15 cellular contexts compared by ENCODE assay signal in the genomic region with DNA sequence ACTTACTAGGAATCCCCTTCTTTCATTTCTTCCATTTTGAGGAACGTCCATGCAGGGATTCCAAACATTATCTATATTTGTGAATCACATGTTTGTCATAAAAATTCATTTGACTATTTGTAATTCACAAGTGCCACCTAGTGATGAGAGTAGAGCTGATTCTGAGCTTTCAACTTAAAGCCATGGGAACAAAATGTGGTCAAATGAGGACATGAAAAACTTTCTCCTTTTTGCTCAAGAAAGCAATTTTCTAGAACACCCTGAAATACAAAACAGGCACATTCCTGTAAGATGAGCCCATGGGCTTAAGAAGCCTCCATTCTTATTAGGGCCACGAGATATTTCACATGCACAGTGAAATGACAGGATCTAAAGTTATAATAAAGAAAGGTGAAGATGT. TPM values are rescaled to one million over a fixed set of nuclear protein-coding genes. Genes with fewer than 3 reads are reported as not detected.
DNase-seq lines count a peak whose midpoint lies in the region; ATAC-seq and TF ChIP-seq lines count a peak whose summit lies in the region.
"Had no signal": no experiment of that assay in that cellular context is flagged by ENCODE, and none has a peak within 500 bp of the region (broad histone marks: within the 10 kb centered on the region; RNA-seq: fewer than 3 reads in every experiment).

No MANE protein-coding gene starts in this region.

- CTCF ChIA-PET in AG04449 (lab: Yijun Ruan, JAX): interaction anchor here (2.7 kb wide), 1 partner anchor 9 kb away, joined by 11 read pairs; no protein-coding TSS in a partner anchor
- CTCF ChIA-PET in IMR-90 (lab: Yijun Ruan, JAX): no interaction called here

- no peak for TF ChIP-seq EP300 in sigmoid colon (IDR thresholded peaks at IDR 0.05)

- no peak overlapping the region for H2AK5ac ChIP-seq in IMR-90 (ENCODE audit: low read depth, low read length)

- no peak overlapping the region for H3K27ac Mint-ChIP-seq in activated T-helper 17 cell treated with anti-CD3 and anti-CD28 coated beads, Interleukin-2, amount 50 U/mL, for 72 hours

- H4K8ac ChIP-seq in IMR-90 (ENCODE audit: low read depth in 2 of 2, low read length in 2 of 2): no peak overlapping the region

- no peak overlapping the region for H3K14ac ChIP-seq in IMR-90 (replicated peaks; ENCODE audit: low read depth, low read length)

- H3K9me3 ChIP-seq in IMR-90 (ENCODE audit: control insufficient read depth, insufficient read depth, low read length) (no peaks in the 10 kb centered on the region), sigmoid colon (no peaks in the 10 kb centered on the region)

- TF ChIP-seq POLR2A in IMR-90 (IDR thresholded peaks at IDR 0.05; ENCODE audit: low read depth, low read length): no peak
- no peak for TF ChIP-seq POLR2A in sigmoid colon (IDR thresholded peaks at IDR 0.05)

- no peak overlapping the region for H2BK5ac ChIP-seq in IMR-90 (ENCODE audit: low read depth, low read length, poor library complexity, severe bottlenecking)

- DNase-seq in AG04449 (ENCODE audit: low read depth, low spot score) (peak; percentile 24), IMR-90 (peak; percentile 46), globus pallidus (ENCODE audit: low spot score) (peak; percentile 15), NCI-H524 treated with DMSO at 0.1 percent for 48 hours (lab: John Stamatoyannopoulos, UW) (no peak), sigmoid colon (no peak), NCI-H748 treated with DMSO at 0.1 percent for 48 hours (lab: John Stamatoyannopoulos, UW) (no peak)
- DNase-seq: amniotic stem cell; GDM1; naive thymus-derived CD4-positive, alpha-beta T cell; NCI-H187; PC-9; T1000 had no signal

- no peak for TF ChIP-seq RAD21 in IMR-90 (IDR thresholded peaks at IDR 0.05; ENCODE audit: low read length)

- H3K18ac ChIP-seq in IMR-90 (ENCODE audit: low read depth, low read length): no peak overlapping the region

- dilution Hi-C loops in IMR-90 (cut with HindIII; ENCODE audit: low sequenced_read_pairs, unreplicated experiment): no loop called here

- no peak overlapping the region for H3K23ac ChIP-seq in IMR-90 (ENCODE audit: low read depth, low read length)

- no TSS peak for BruUV-seq in IMR-90 (replicated peaks; lab: Mats Ljungman, UMichigan)

- peaks cover 21% of the 10 kb centered on the region for H3K36me3 Mint-ChIP-seq in activated T-helper 17 cell treated with anti-CD3 and anti-CD28 coated beads, Interleukin-2, amount 50 U/mL, for 72 hours (ENCODE audit: low read depth)

- no peak overlapping the region for H3K56ac ChIP-seq in IMR-90 (ENCODE audit: extremely low read depth, insufficient read depth, low read length)

- intact Hi-C loops in IMR-90 (cut with micrococcal nuclease): no loop called here
- intact Hi-C loops in sigmoid colon (cut with DNase I): no loop called here

- no peak overlapping the region for H3K4ac ChIP-seq in IMR-90 (ENCODE audit: low read depth, low read length)

- H3K4me3 Mint-ChIP-seq in activated T-helper 17 cell treated with anti-CD3 and anti-CD28 coated beads, Interleukin-2, amount 50 U/mL, for 72 hours: no peak overlapping the region
- H3K4me3 Mint-ChIP-seq: immature natural killer cell; naive thymus-derived CD4-positive, alpha-beta T cell had no signal

- H2BK15ac ChIP-seq in IMR-90 (ENCODE audit: low read depth, low read length): no peak overlapping the region

- peaks cover 26 to 47% of the 10 kb centered on the region in 2 experiments; a peak in 3 of 4 replicates for H3K79me1 ChIP-seq in IMR-90 (ENCODE audit: low read depth in 1 of 2, low read length in 2 of 2)

- in situ Hi-C loops in IMR-90 (cut with MboI; ENCODE audit: low sequenced_read_pairs): no loop called here

- WGBS in IMR-90 (ENCODE audit: extremely low coverage in 2 of 2, insufficient read length in 1 of 2), 2 experiments: no CpG with 5 or more reads among the region's 2 CpGs
- WGBS in sigmoid colon, 2 donors: 59 to 72% methylated on average over 2 of the region's 2 CpGs

- no peak overlapping the region for H4K5ac ChIP-seq in IMR-90 (ENCODE audit: low read depth, low read length)

- H3K9ac ChIP-seq in IMR-90 (ENCODE audit: low read depth, low read length): no peak overlapping the region

- H3K9me3 Mint-ChIP-seq in activated T-helper 17 cell treated with anti-CD3 and anti-CD28 coated beads, Interleukin-2, amount 50 U/mL, for 72 hours: no peaks in the 10 kb centered on the region
- H3K9me3 Mint-ChIP-seq: immature natural killer cell; naive thymus-derived CD4-positive, alpha-beta T cell had no signal

- H3K9me1 ChIP-seq in IMR-90 (ENCODE audit: insufficient read depth, low read length): peaks cover 11% of the 10 kb centered on the region; the same call in 1 of the 2 replicates

- H4K91ac ChIP-seq in IMR-90 (ENCODE audit: insufficient read depth, low read depth, low read length): no peak overlapping the region

- peak; percentile 30 for ATAC-seq in IMR-90 (ENCODE audit: low read depth)
- ATAC-seq in activated T-helper 17 cell treated with anti-CD3 and anti-CD28 coated beads, Interleukin-2, amount 50 U/mL, for 72 hours (replicated peaks): no peak
- ATAC-seq: naive thymus-derived CD4-positive, alpha-beta T cell had no signal

- H3K27ac ChIP-seq in IMR-90 (ENCODE audit: insufficient read depth, low read length) (no peak overlapping the region), VCaP (no peak overlapping the region), sigmoid colon (no peak overlapping the region)
- H3K27ac ChIP-seq: PC-9 had no signal

- H3K4me3 ChIP-seq in AG04449 (ENCODE audit: low read depth, low read length) (no peak overlapping the region), IMR-90 (ENCODE audit: insufficient read depth, low read depth, low read length) (no peak overlapping the region), sigmoid colon (no peak overlapping the region)
- H3K4me3 ChIP-seq: PC-9 had no signal

- TF ChIP-seq CTCF in AG04449 (IDR thresholded peaks at IDR 0.05; ENCODE audit: insufficient read depth, low read length, missing control alignments): no peak
- 0 out of 2 replicates have a peak, but pooled peaks have one; percentile 25 for TF ChIP-seq CTCF in IMR-90 (conservative IDR thresholded peaks at IDR 0.05; ENCODE audit: low read depth, low read length)
- TF ChIP-seq CTCF in VCaP (conservative IDR thresholded peaks at IDR 0.05): peak; percentile 48
- TF ChIP-seq CTCF in sigmoid colon (IDR thresholded peaks at IDR 0.05): no peak

- H3K36me3 ChIP-seq in IMR-90 (ENCODE audit: control insufficient read depth, insufficient read depth, low read length): no peaks in the 10 kb centered on the region
- H3K36me3 ChIP-seq in sigmoid colon: peaks cover 0 to 9% (median 0%) of the 10 kb centered on the region in 4 donors

- no peak overlapping the region for H2BK120ac ChIP-seq in IMR-90 (ENCODE audit: low read depth, low read length)

- H4K20me1 ChIP-seq in IMR-90 (ENCODE audit: insufficient read depth, low read length): peaks cover 41% of the 10 kb centered on the region

- H2BK20ac ChIP-seq in IMR-90 (ENCODE audit: low read depth, low read length): no peak overlapping the region

- H3K4me1 Mint-ChIP-seq in activated T-helper 17 cell treated with anti-CD3 and anti-CD28 coated beads, Interleukin-2, amount 50 U/mL, for 72 hours: no peaks in the 10 kb centered on the region

- no peak overlapping the region for H3K4me2 ChIP-seq in IMR-90 (ENCODE audit: low read depth, low read length)
- H3K4me2 ChIP-seq: PC-9 had no signal

- no peaks in the 10 kb centered on the region for H3K27me3 Mint-ChIP-seq in activated T-helper 17 cell treated with anti-CD3 and anti-CD28 coated beads, Interleukin-2, amount 50 U/mL, for 72 hours
- H3K27me3 Mint-ChIP-seq: naive thymus-derived CD4-positive, alpha-beta T cell had no signal

- POLR2A ChIA-PET in AG04449 (lab: Yijun Ruan, JAX): no interaction called here
- POLR2A ChIA-PET in IMR-90 (lab: Charles Lee; ENCODE audit: unreplicated experiment): no interaction called here

- no peak overlapping the region for H2AFZ ChIP-seq in IMR-90 (replicated peaks; ENCODE audit: low read length, poor library complexity)
- H2AFZ ChIP-seq: PC-9 had no signal

- H3K27me3 ChIP-seq in IMR-90 (ENCODE audit: control insufficient read depth, insufficient read depth, low read length) (no peaks in the 10 kb centered on the region), sigmoid colon (no peaks in the 10 kb centered on the region)

- no peak overlapping the region for H2AK9ac ChIP-seq in IMR-90 (replicated peaks; ENCODE audit: low read depth, low read length, poor library complexity)

- H3K4me1 ChIP-seq in IMR-90 (ENCODE audit: control insufficient read depth, insufficient read depth, low read length) (peaks cover 6% of the 10 kb centered on the region), sigmoid colon (no peaks in the 10 kb centered on the region)

TF ChIP-seq in IMR-90, 13 proteins besides CTCF, POLR2A, EP300 and RAD21 (continues in another document):
- no peak for TF ChIP-seq MAZ (IDR thresholded peaks at IDR 0.05; ENCODE audit: borderline replicate concordance, low read depth, low read length)
- TF ChIP-seq CHD1 (IDR thresholded peaks at IDR 0.05; ENCODE audit: low read depth, low read length): no peak
- TF ChIP-seq, protein P1, sequence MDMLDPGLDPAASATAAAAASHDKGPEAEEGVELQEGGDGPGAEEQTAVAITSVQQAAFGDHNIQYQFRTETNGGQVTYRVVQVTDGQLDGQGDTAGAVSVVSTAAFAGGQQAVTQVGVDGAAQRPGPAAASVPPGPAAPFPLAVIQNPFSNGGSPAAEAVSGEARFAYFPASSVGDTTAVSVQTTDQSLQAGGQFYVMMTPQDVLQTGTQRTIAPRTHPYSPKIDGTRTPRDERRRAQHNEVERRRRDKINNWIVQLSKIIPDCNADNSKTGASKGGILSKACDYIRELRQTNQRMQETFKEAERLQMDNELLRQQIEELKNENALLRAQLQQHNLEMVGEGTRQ (IDR thresholded peaks at IDR 0.05; ENCODE audit: low read depth, low read length): no peak
- TF ChIP-seq MXI1 (IDR thresholded peaks at IDR 0.05; ENCODE audit: borderline replicate concordance, low read depth, low read length): no peak
- TF ChIP-seq CEBPB (IDR thresholded peaks at IDR 0.05; ENCODE audit: low read depth, low read length): no peak
- no peak for TF ChIP-seq MAFK (IDR thresholded peaks at IDR 0.05; ENCODE audit: low read depth, low read length)
- TF ChIP-seq RCOR1 (IDR thresholded peaks at IDR 0.05; ENCODE audit: insufficient replicate concordance, low read length): no peak

RNA-seq across cellular contexts. Expression of gene MAP3K7, which starts 12.3 kb away (rescaled TPM):
- total RNA-seq in IMR-90 (2012; rRNA removed): 29.9 and 40.8 TPM in 2 replicates
- 21.4 and 26.5 TPM in 2 replicates for polyA plus RNA-seq in IMR-90 (2012; rRNA removed)
- 5.1 and 7.8 TPM in 2 replicates for polyA plus RNA-seq in IMR-90 (2012; cell fraction: cytosol; rRNA removed)
- polyA plus RNA-seq in IMR-90 (2012; cell fraction: nucleus; rRNA removed; ENCODE audit: low replicate concordance): 5.5 and 50.1 TPM in 2 replicates
- total RNA-seq in activated T-helper 17 cell treated with anti-CD3 and anti-CD28 coated beads, Interleukin-2, amount 50 U/mL, for 72 hours: 10 to 100 TPM; 21.9 to 25.8 TPM
- total RNA-seq in sigmoid colon: 10 to 100 TPM; 21.2 to 25.3 (median 23.5) TPM
- 10 to 100 TPM in 2 of 3 donors, 1 to 10 TPM in 1; 7.9 to 10.8 (median 10.2) TPM for polyA plus RNA-seq in sigmoid colon

Comparison
In these comparisons a context has a peak if more than half of its experiments do, and no peak if none do; other contexts are left out.
1. DNase-seq: peak in AG04449 (single experiment), IMR-90 (single experiment) and globus pallidus (single experiment); none in NCI-H524 treated with DMSO at 0.1 percent for 48 hours (single experiment), sigmoid colon (single experiment) and NCI-H748 treated with DMSO at 0.1 percent for 48 hours (single experiment).
2. CTCF ChIP-seq: peak in IMR-90 (single experiment) and VCaP (single experiment); none in AG04449 (single experiment) and sigmoid colon (0 of 4).